Comparison of ENCODE assay signal across 32 cellular contexts in genomic region chr15:62474021-62474770, GRCh38.
DNase-seq lines count a peak whose midpoint lies in the region; ATAC-seq, FAIRE-seq and TF ChIP-seq lines count a peak whose summit lies in the region.
"Had no signal": no experiment of that assay in that cellular context is flagged by ENCODE, and none has a peak within 500 bp of the region (broad histone marks: within the 10 kb centered on the region; RNA-seq: fewer than 3 reads in every experiment).

No MANE protein-coding gene starts in this region.

- H3K79me2 ChIP-seq in HepG2 (ENCODE audit: insufficient read depth, low read length), result no peaks in the 10 kb centered on the region

- H3K4me1 ChIP-seq in HepG2 (ENCODE audit: insufficient read depth, low read length) (peaks cover 31% of the 10 kb centered on the region), right lobe of liver (no peaks in the 10 kb centered on the region), esophagus squamous epithelium (peaks cover 0 to 45% (median 9%) of the 10 kb centered on the region in 3 donors), skeletal muscle tissue (ENCODE audit: control insufficient read depth in 3 of 3, insufficient read depth in 3 of 3, low read length in 3 of 3) (peaks cover 77 to 96% (median 84%) of the 10 kb centered on the region in 3 donors), aorta (ENCODE audit: control insufficient read depth in 1 of 2, insufficient read depth in 2 of 2, low read length in 2 of 2) (peaks cover 12 to 13% of the 10 kb centered on the region in 2 donors)

- no peak overlapping the region for H2AFZ ChIP-seq in HepG2 (ENCODE audit: low read length)

- ATAC-seq in HepG2 (no peak), right lobe of liver (no peak), aorta (ENCODE audit: low FRiP score) (no peak), GM18861 (IDR thresholded peaks at IDR 0.05; ENCODE audit: unreplicated experiment) (no peak)
- ATAC-seq: activated CD4-positive, alpha-beta T cell treated with anti-CD3 and anti-CD28 coated beads for 36 hours; activated CD8-positive, alpha-beta T cell treated with anti-CD3 and anti-CD28 coated beads, Interleukin-2, amount 10 ng/mL, durations not matched to agents 7 days and 5 days; activated T-helper 17 cell treated with anti-CD3 and anti-CD28 coated beads, Interleukin-2, amount 50 U/mL, for 72 hours; stimulated activated effector memory CD8-positive, alpha-beta T cell treated with anti-CD3 and anti-CD28 coated beads, Interleukin-12 subunit alpha, Interleukin-12 subunit beta, amount 100 ng/mL, for 72 hours had no signal

- H3K36me3 ChIP-seq in HepG2 (replicated peaks in 1 of 2; ENCODE audit: control insufficient read depth in 1 of 2, insufficient read depth in 2 of 2, low read length in 2 of 2) (no peaks in the 10 kb centered on the region), right lobe of liver (no peaks in the 10 kb centered on the region), esophagus squamous epithelium (no peaks in the 10 kb centered on the region), skeletal muscle tissue (ENCODE audit: control insufficient read depth in 3 of 3, insufficient read depth in 3 of 3, low read length in 3 of 3) (no peaks in the 10 kb centered on the region), aorta (ENCODE audit: control insufficient read depth in 1 of 2, insufficient read depth in 2 of 2, low read length in 1 of 2) (no peaks in the 10 kb centered on the region)
- H3K36me3 ChIP-seq: neutrophil had no signal

- no peak for TF ChIP-seq RAD21 in HepG2 (CRISPR knock-in tag; IDR thresholded peaks at IDR 0.05)

- TF ChIP-seq POLR2A in HepG2 (IDR thresholded peaks at IDR 0.05; ENCODE audit: insufficient read depth in 1 of 2, low read depth in 2 of 2, low read length in 2 of 2) (no peak), right lobe of liver (IDR thresholded peaks at IDR 0.05) (no peak), esophagus squamous epithelium (IDR thresholded peaks at IDR 0.05) (no peak)

- POLR2A ChIA-PET in HepG2 (lab: Yijun Ruan, JAX), result no interaction called here

- H3K4me3 ChIP-seq in HepG2 (replicated peaks in 1 of 3; ENCODE audit: insufficient read depth in 1 of 3, low read depth in 2 of 3, low read length in 3 of 3) (no peak overlapping the region), right lobe of liver (no peak overlapping the region), esophagus squamous epithelium (no peak overlapping the region), skeletal muscle tissue (ENCODE audit: low read length in 3 of 3) (no peak overlapping the region), aorta (ENCODE audit: low read length in 2 of 2) (no peak overlapping the region)
- H3K4me3 ChIP-seq: MG63 had no signal

- WGBS in HepG2 (ENCODE audit: low lambda C conversion rate), result 83% methylated on average over 9 of the region's 9 CpGs
- 65% methylated on average over 8 of the region's 9 CpGs for WGBS in right lobe of liver (ENCODE audit: insufficient coverage, low coverage, low lambda C conversion rate, missing lambda C conversion rate)
- 68 to 80% methylated on average over 9 of the region's 9 CpGs for WGBS in esophagus squamous epithelium, 2 donors
- WGBS in aorta, 2 donors, result 53 to 59% methylated on average over 9 of the region's 9 CpGs

- H3K27me3 ChIP-seq in HepG2 (ENCODE audit: control insufficient read depth in 1 of 2, insufficient read depth in 2 of 2, low read length in 2 of 2) (no peaks in the 10 kb centered on the region), right lobe of liver (no peaks in the 10 kb centered on the region), esophagus squamous epithelium (no peaks in the 10 kb centered on the region), skeletal muscle tissue (ENCODE audit: control insufficient read depth in 3 of 3, insufficient read depth in 3 of 3, low read length in 3 of 3) (no peaks in the 10 kb centered on the region), aorta (ENCODE audit: control insufficient read depth in 1 of 2, insufficient read depth in 2 of 2, low read length in 1 of 2) (no peaks in the 10 kb centered on the region)
- H3K27me3 ChIP-seq: MG63, neutrophil had no signal

- H3K9ac ChIP-seq in HepG2 (ENCODE audit: insufficient read depth, low read depth, low read length) (no peak overlapping the region), skeletal muscle tissue (ENCODE audit: low read depth in 1 of 3, low read length in 3 of 3) (no peak overlapping the region)

- no peak for FAIRE-seq in HepG2 (lab: Jason Lieb, UNC)
- FAIRE-seq: A204.1, colon, islet of Langerhans, RCC 7860 had no signal

- H3K4me2 ChIP-seq in HepG2 (ENCODE audit: low read depth, low read length), result no peak overlapping the region

- peak overlapping the region; percentile 3 for H3K27ac ChIP-seq in HepG2 (ENCODE audit: extremely low read length, insufficient read depth, low read length)
- H3K27ac ChIP-seq in right lobe of liver, result no peak overlapping the region
- peak overlapping the region in 3 of 4 donors; percentile 39 to 47 (median 47) for H3K27ac ChIP-seq in esophagus squamous epithelium
- H3K27ac ChIP-seq in skeletal muscle tissue (ENCODE audit: low read depth, low read length), result peak overlapping the region; percentile 78
- peak overlapping the region; percentile 53 to 77 for H3K27ac ChIP-seq in aorta (ENCODE audit: low read depth in 1 of 2, low read length in 2 of 2)
- H3K27ac ChIP-seq: neutrophil had no signal

- H3K9me3 ChIP-seq in HepG2 (ENCODE audit: low read length), result no peaks in the 10 kb centered on the region
- H3K9me3 ChIP-seq in right lobe of liver, result no peaks in the 10 kb centered on the region
- H3K9me3 ChIP-seq in esophagus squamous epithelium, result no peaks in the 10 kb centered on the region
- H3K9me3 ChIP-seq in skeletal muscle tissue (ENCODE audit: control insufficient read depth in 3 of 3, low read length in 3 of 3), result no peaks in the 10 kb centered on the region
- no peaks in the 10 kb centered on the region for H3K9me3 ChIP-seq in aorta (ENCODE audit: control insufficient read depth, low read length)
- H3K9me3 ChIP-seq: MG63, neutrophil had no signal

- CTCF ChIA-PET in HepG2 (lab: Yijun Ruan, JAX; ENCODE audit: low intra/inter-chr PET ratio, low total read pairs), result no interaction called here

- DNase-seq in HepG2 (ENCODE audit: low spot score), result no peak
- no peak for DNase-seq in right lobe of liver
- DNase-seq in esophagus squamous epithelium (lab: John Stamatoyannopoulos, UW), result no peak
- DNase-seq in aorta, result no peak
- no peak for DNase-seq in inferior parietal cortex (ENCODE audit: extremely low spot score)
- no peak for DNase-seq in central memory CD4-positive, alpha-beta T cell
- DNase-seq: activated CD4-positive, alpha-beta T cell treated with anti-CD3 and anti-CD28 coated beads for 36 hours; activated CD8-positive, alpha-beta T cell treated with anti-CD3 and anti-CD28 coated beads, Interleukin-2, amount 10 ng/mL, durations not matched to agents 7 days and 5 days; activated naive CD4-positive, alpha-beta T cell treated with anti-CD3 and anti-CD28 coated beads, Interleukin-2, amount 10 ng/mL, durations not matched to agents 7 days and 5 days; amniotic stem cell; Calu3; CD4-positive, CD25-positive, alpha-beta regulatory T cell; DMS79 treated with DMSO at 0.1 percent for 48 hours; effector CD8-positive, alpha-beta T cell; GDM1; KBM-7; MG63; NCI-H1417; NCI-H2029; posterior cingulate gyrus; SIG-M5; stimulated activated CD4-positive, alpha-beta T cell treated with anti-CD3 and anti-CD28 coated beads, Interleukin-15, amount 100 ng/mL, for 24 hours; stimulated activated CD4-positive, alpha-beta T cell treated with anti-CD3 and anti-CD28 coated beads, Interleukin-4, amount 100 ng/mL, for 4 hours had no signal

- intact Hi-C loops in HepG2 (cut with micrococcal nuclease; ENCODE audit: unreplicated experiment) (no loop called here), right lobe of liver (cut with DNase I) (no loop called here), esophagus squamous epithelium (cut with DNase I) (no loop called here), aorta (cut with DNase I) (loop anchor here in 1 of 2 donors (5.0 kb wide), 2 partner anchors 68 to 82 kb away; partner anchors contain the start of gene TLN2)

- in situ Hi-C loops in HepG2 (cut with HindIII; ENCODE audit: extremely low pct_ligation_motif_present, low pct_unique_long_range_greater_than_20kb), result no loop called here

- no peak for TF ChIP-seq CTCF in HepG2 (CRISPR knock-in tag; IDR thresholded peaks at IDR 0.05)
- TF ChIP-seq CTCF in right lobe of liver (IDR thresholded peaks at IDR 0.05), result no peak
- TF ChIP-seq CTCF in esophagus squamous epithelium (IDR thresholded peaks at IDR 0.05), result no peak

- H4K20me1 ChIP-seq in HepG2 (ENCODE audit: insufficient read depth, low read length), result no peaks in the 10 kb centered on the region

- no peak for TF ChIP-seq EP300 in HepG2 (IDR thresholded peaks at IDR 0.05; ENCODE audit: low read depth in 2 of 2, low read length in 2 of 2)
- TF ChIP-seq EP300 in HepG2 (CRISPR knock-in tag; IDR thresholded peaks at IDR 0.05; ENCODE audit: borderline replicate concordance), result no peak

- no TSS peak for BruUV-seq in HepG2 (replicated peaks; lab: Mats Ljungman, UMichigan)

TF ChIP-seq in HepG2, 621 proteins besides CTCF, POLR2A, EP300 and RAD21:
- TF ChIP-seq ZNF230 (CRISPR knock-in tag; IDR thresholded peaks at IDR 0.05) (no peak), HMG20A (CRISPR knock-in tag; IDR thresholded peaks at IDR 0.05; ENCODE audit: borderline replicate concordance) (no peak), ZNF513 (CRISPR knock-in tag; conservative IDR thresholded peaks at IDR 0.05) (no peak), FOXK1 (CRISPR knock-in tag; IDR thresholded peaks at IDR 0.05; ENCODE audit: borderline replicate concordance, low read depth) (no peak), ZSCAN29 (CRISPR knock-in tag; conservative IDR thresholded peaks at IDR 0.05) (no peak)
TF ChIP-seq in HepG2: peak in this region for 0.

Comparison
In these comparisons a context has a peak if more than half of its experiments do, and no peak if none do; other contexts are left out.
1. H3K27ac ChIP-seq: peak in HepG2 (single experiment), esophagus squamous epithelium (3 of 4), skeletal muscle tissue (single experiment) and aorta (2 of 2); none in right lobe of liver (0 of 3).